Comparison of ENCODE assay signal across 19 cellular contexts in the genomic region with DNA sequence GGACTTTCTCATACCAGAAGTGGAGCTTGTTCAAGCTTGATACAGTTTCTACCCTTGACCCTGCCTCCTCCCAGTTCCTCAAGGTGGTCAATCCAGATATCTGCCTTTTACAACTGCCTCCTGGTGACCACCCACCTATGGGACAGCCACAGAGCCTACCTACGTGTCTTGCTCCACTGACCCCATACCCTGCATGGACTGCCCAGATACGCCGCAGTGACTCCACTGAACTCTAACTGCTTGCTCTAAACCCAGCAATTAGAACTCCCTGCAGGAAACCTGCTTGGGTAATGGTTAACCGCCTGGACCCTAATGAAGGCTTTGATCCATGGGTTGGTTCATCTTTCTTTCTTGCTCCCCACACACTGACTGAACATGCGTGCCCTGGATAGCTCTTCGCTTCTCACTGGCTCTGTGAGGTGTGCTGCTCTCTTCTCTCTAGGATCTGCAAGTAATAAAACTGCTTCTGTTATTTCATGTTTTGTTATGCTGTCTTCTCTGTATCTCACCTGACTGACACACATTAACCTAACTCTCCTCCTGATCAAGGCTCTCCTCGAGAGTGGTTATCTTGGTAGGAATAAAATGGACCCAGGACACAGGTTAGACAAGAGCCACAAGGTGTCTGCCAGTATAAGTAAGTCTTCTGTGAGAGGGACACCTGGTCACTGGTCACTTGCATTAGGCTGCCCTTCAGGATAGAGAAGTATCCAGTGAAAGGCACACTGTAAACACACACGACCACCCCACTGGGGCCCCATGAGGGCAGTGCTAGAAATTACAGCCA.
"Had no signal": no experiment of that assay in that cellular context is flagged by ENCODE, and none has a peak within 500 bp of the region (broad histone marks: within the 10 kb centered on the region; RNA-seq: fewer than 3 reads in every experiment).

No MANE protein-coding gene starts in this region.

- H3K36me3 Mint-ChIP-seq: natural killer cell had no signal

- H3K27me3 ChIP-seq: brain microvascular endothelial cell, gastrocnemius medialis, heart left ventricle, neutrophil, suprapubic skin, transverse colon had no signal

- H3K9me3 ChIP-seq: gastrocnemius medialis, lower lobe of right lung, neutrophil, suprapubic skin, transverse colon had no signal

- DNase-seq: activated CD4-positive, alpha-beta T cell treated with anti-CD3 and anti-CD28 coated beads for 1 hour; activated CD4-positive, alpha-beta T cell treated with anti-CD3 and anti-CD28 coated beads, Interleukin-2, amount 50 U/mL, for 4 hours; activated effector memory CD4-positive, alpha-beta T cell treated with anti-CD3 and anti-CD28 coated beads, Interleukin-2, amount 50 U/mL, for 16 hours; activated naive CD4-positive, alpha-beta T cell treated with anti-CD3 and anti-CD28 coated beads, Interleukin-2, amount 50 U/mL, for 16 hours; activated T-cell treated with anti-CD3 and anti-CD28 coated beads, Interleukin-2, amount 50 U/mL, for 72 hours; aorta; brain microvascular endothelial cell; gastrocnemius medialis; heart left ventricle; lower lobe of right lung; natural killer cell; stimulated activated CD4-positive, alpha-beta T cell treated with anti-CD3 and anti-CD28 coated beads, Interleukin-2, amount 100 ng/mL, for 24 hours; transverse colon had no signal

- H3K27ac ChIP-seq: brain microvascular endothelial cell, coronary artery, gastrocnemius medialis, heart left ventricle, lower lobe of right lung, neutrophil, suprapubic skin, transverse colon had no signal

- H3K36me3 ChIP-seq: brain microvascular endothelial cell, gastrocnemius medialis, neutrophil, transverse colon had no signal

- H3K27ac Mint-ChIP-seq: activated T-cell treated with anti-CD3 and anti-CD28 coated beads, Interleukin-2, amount 50 U/mL, for 72 hours; stimulated activated naive CD8-positive, alpha-beta T cell treated with anti-CD3 and anti-CD28 coated beads, Interleukin-15, Interleukin-2, amounts not matched to agents 100 ng/mL and 50 ng/mL, for 24 hours; T-helper 1 cell treated with Interleukin-12 subunit alpha and Interleukin-12 subunit beta and Interleukin-4 antibody, amounts not matched to agents 30 μg/mL and 1 μg/mL, for 36 hours had no signal

- H3K4me1 ChIP-seq: lower lobe of right lung had no signal

- H3K4me3 Mint-ChIP-seq: activated T-cell treated with anti-CD3 and anti-CD28 coated beads, Interleukin-2, amount 50 U/mL, for 72 hours; natural killer cell; stimulated activated naive CD8-positive, alpha-beta T cell treated with anti-CD3 and anti-CD28 coated beads, Interleukin-15, Interleukin-2, amounts not matched to agents 100 ng/mL and 50 ng/mL, for 24 hours; T-helper 1 cell treated with Interleukin-12 subunit alpha and Interleukin-12 subunit beta and Interleukin-4 antibody, amounts not matched to agents 30 μg/mL and 1 μg/mL, for 36 hours had no signal

- H3K27me3 Mint-ChIP-seq: stimulated activated naive CD8-positive, alpha-beta T cell treated with anti-CD3 and anti-CD28 coated beads, Interleukin-15, Interleukin-2, amounts not matched to agents 100 ng/mL and 50 ng/mL, for 24 hours had no signal

- ATAC-seq: activated T-cell treated with anti-CD3 and anti-CD28 coated beads, Interleukin-2, amount 50 U/mL, for 72 hours; esophagus mucosa; gastrocnemius medialis; heart left ventricle; lower lobe of right lung had no signal

- H3K9me3 Mint-ChIP-seq: natural killer cell had no signal

- H3K4me3 ChIP-seq: coronary artery, gastrocnemius medialis, heart left ventricle, lower lobe of right lung, suprapubic skin, transverse colon had no signal
